ENCODE assay signal across 1 cellular context in genomic region chr11:60946601-60947265, GRCh38.
TF ChIP-seq lines count a peak whose summit lies in the region.

No MANE protein-coding gene starts in this region.

TF ChIP-seq in H1, 55 proteins besides CTCF, POLR2A, EP300 and RAD21:
- TF ChIP-seq CHD2 (IDR thresholded peaks at IDR 0.05; ENCODE audit: low read length) (no peak), SUZ12 (IDR thresholded peaks at IDR 0.05; ENCODE audit: low read length) (no peak), NANOG (IDR thresholded peaks at IDR 0.05; ENCODE audit: insufficient read depth, low read depth, low read length, poor library complexity, severe bottlenecking) (no peak), RBBP5 (IDR thresholded peaks at IDR 0.05; ENCODE audit: borderline replicate concordance, low read depth, low read length) (no peak), RXRA (IDR thresholded peaks at IDR 0.05; ENCODE audit: insufficient read depth, low read depth, low read length) (no peak), SIX5 (IDR thresholded peaks at IDR 0.05; ENCODE audit: low read depth, low read length) (no peak), MAFK (IDR thresholded peaks at IDR 0.05; ENCODE audit: low read depth, low read length) (no peak), CEBPB (IDR thresholded peaks at IDR 0.05; ENCODE audit: low read depth, low read length) (no peak), YY1 (IDR thresholded peaks at IDR 0.05; ENCODE audit: low read depth, low read length) (no peak), KDM1A (IDR thresholded peaks at IDR 0.05; ENCODE audit: borderline replicate concordance, low read length) (no peak), RFX5 (IDR thresholded peaks at IDR 0.05; ENCODE audit: borderline replicate concordance, low read depth, low read length) (no peak), TEAD4 (IDR thresholded peaks at IDR 0.05; ENCODE audit: low read depth, low read length) (no peak), TAF1 (IDR thresholded peaks at IDR 0.05; ENCODE audit: low read depth, low read length) (no peak), CHD7 (IDR thresholded peaks at IDR 0.05; ENCODE audit: insufficient replicate concordance, low read length) (no peak), TAF7 (optimal IDR thresholded peaks at IDR 0.05; ENCODE audit: borderline replicate concordance, low read depth, low read length) (no peak), HDAC2 (IDR thresholded peaks at IDR 0.05; ENCODE audit: borderline replicate concordance in 1 of 2, low read depth in 2 of 2, low read length in 2 of 2) (no peak), NRF1 (IDR thresholded peaks at IDR 0.05; ENCODE audit: low read depth, low read length) (no peak), POU5F1 (IDR thresholded peaks at IDR 0.05; ENCODE audit: low read depth, low read length) (no peak)
